ENCODE assay signal across 1 cellular context in the genomic region with DNA sequence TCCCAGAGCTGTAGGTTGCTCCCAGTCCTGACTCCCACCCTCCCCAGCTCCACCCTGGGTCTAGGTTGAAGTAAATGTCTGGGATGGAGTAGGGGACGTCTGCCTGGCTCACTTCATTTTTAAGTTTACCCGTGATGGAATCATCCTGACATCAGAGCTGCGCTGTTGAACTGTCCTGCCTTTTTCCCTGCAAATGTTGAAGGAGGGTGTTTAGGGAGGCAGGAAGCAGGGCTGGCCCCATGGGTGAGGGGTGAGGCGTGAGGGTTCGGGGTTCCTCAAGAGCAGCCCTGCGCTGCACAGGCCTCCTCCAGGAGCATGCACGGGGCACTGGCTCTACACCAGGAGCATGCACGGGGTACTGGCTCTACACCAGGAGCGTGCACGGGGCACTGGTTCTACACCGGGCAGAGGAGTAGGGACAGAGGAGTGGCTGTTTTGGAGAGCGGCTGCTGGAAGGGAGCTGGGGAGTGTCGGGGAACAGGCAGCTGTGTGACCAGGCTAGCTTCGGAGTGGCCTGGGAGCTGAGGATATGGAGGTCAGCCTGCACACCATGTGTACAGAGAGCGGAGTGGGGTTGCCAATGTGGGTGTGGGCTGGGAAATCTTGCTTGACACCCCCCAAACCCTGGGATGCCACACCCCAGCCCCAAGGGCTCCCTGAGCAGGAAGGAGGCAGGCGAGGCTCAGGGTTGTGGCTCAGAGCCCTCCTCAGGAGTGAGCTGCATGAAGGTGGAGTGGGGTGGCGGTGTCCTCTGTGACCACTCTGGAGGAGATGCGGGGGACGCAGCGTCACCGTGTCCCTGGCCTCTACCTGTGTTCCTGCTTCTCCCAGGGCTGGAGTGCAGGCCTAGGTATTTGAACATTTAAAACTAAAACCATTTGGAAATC.
TF ChIP-seq lines count a peak whose summit lies in the region.

No MANE protein-coding gene starts in this region.

TF ChIP-seq in WTC11, 78 proteins besides CTCF, POLR2A, EP300 and RAD21 (continued from another document):
- TF ChIP-seq, protein P1, sequence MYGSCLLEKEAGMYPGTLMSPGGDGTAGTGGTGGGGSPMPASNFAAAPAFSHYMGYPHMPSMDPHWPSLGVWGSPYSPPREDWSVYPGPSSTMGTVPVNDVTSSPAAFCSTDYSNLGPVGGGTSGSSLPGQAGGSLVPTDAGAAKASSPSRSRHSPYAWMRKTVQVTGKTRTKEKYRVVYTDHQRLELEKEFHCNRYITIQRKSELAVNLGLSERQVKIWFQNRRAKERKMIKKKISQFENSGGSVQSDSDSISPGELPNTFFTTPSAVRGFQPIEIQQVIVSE (CRISPR knock-in tag; IDR thresholded peaks at IDR 0.05; ENCODE audit: borderline replicate concordance), result no peak
- TF ChIP-seq MYBL2 (CRISPR knock-in tag; IDR thresholded peaks at IDR 0.05), result no peak
